19 cellular contexts compared by ENCODE assay signal in genomic region chr5:172805736-172806255, GRCh38. TPM values are rescaled to one million over a fixed set of nuclear protein-coding genes. Genes with fewer than 3 reads are reported as not detected.
A peak's percentile ranks its signal among the peaks of the same experiment; 100 is the strongest.
DNase-seq lines count a peak whose midpoint lies in the region; ATAC-seq, FAIRE-seq and TF ChIP-seq lines count a peak whose summit lies in the region.
"Had no signal": no experiment of that assay in that cellular context is flagged by ENCODE, and none has a peak within 500 bp of the region (broad histone marks: within the 10 kb centered on the region; RNA-seq: fewer than 3 reads in every experiment).

No MANE protein-coding gene starts in this region.

- H3K36me3 Mint-ChIP-seq in activated T-helper 2 cell treated with anti-CD3 and anti-CD28 coated beads, Interferon-gamma antibody, Interleukin-2, Interleukin-4, amounts not matched to agents 10 μg/mL and 5 μg/mL and 100 μg/mL, durations not matched to agents 14 hours and 24 hours and 36 hours (ENCODE audit: low read depth): no peaks in the 10 kb centered on the region
- no peaks in the 10 kb centered on the region for H3K36me3 Mint-ChIP-seq in naive thymus-derived CD8-positive, alpha-beta T cell
- H3K36me3 Mint-ChIP-seq: neural progenitor cell had no signal

- TF ChIP-seq EP300 in HepG2 (IDR thresholded peaks at IDR 0.05; ENCODE audit: low read depth in 2 of 2, low read length in 2 of 2) (no peak), HepG2 (CRISPR knock-in tag; IDR thresholded peaks at IDR 0.05; ENCODE audit: borderline replicate concordance) (no peak)

- BruUV-seq in HepG2 (replicated peaks; lab: Mats Ljungman, UMichigan): no TSS peak

- H3K79me2 ChIP-seq in HepG2 (ENCODE audit: insufficient read depth, low read length): no peaks in the 10 kb centered on the region

- no peak for TF ChIP-seq RAD21 in liver (IDR thresholded peaks at IDR 0.05)
- no peak for TF ChIP-seq RAD21 in HepG2 (CRISPR knock-in tag; IDR thresholded peaks at IDR 0.05)

- CTCF ChIA-PET in HepG2 (lab: Yijun Ruan, JAX; ENCODE audit: low intra/inter-chr PET ratio, low total read pairs): no interaction called here

- H2AFZ ChIP-seq in HepG2 (ENCODE audit: low read length): no peak overlapping the region
- H2AFZ ChIP-seq: neural progenitor cell had no signal

- H3K4me3 Mint-ChIP-seq in activated T-helper 2 cell treated with anti-CD3 and anti-CD28 coated beads, Interferon-gamma antibody, Interleukin-2, Interleukin-4, amounts not matched to agents 10 μg/mL and 5 μg/mL and 100 μg/mL, durations not matched to agents 14 hours and 24 hours and 36 hours (ENCODE audit: low read depth): no peak overlapping the region
- peak overlapping the region in 2 of 10 donors; percentile 28 to 56 for H3K4me3 Mint-ChIP-seq in naive thymus-derived CD8-positive, alpha-beta T cell
- H3K4me3 Mint-ChIP-seq: activated T-cell treated with anti-CD3 and anti-CD28 coated beads, Interleukin-2, amount 50 U/mL, for 72 hours; neural progenitor cell had no signal

- H3K27me3 ChIP-seq in liver (ENCODE audit: control insufficient read depth in 4 of 4, insufficient read depth in 4 of 4, low read length in 3 of 4): no peaks in the 10 kb centered on the region
- no peaks in the 10 kb centered on the region for H3K27me3 ChIP-seq in HepG2 (ENCODE audit: control insufficient read depth in 1 of 2, insufficient read depth in 2 of 2, low read length in 2 of 2)
- H3K27me3 ChIP-seq in WERI-Rb-1 (ENCODE audit: insufficient read depth, low read depth, severe bottlenecking): no peaks in the 10 kb centered on the region
- H3K27me3 ChIP-seq in left lung: no peaks in the 10 kb centered on the region
- H3K27me3 ChIP-seq: gastroesophageal sphincter, MG63, neural progenitor cell had no signal

- H4K20me1 ChIP-seq in HepG2 (ENCODE audit: insufficient read depth, low read length): no peaks in the 10 kb centered on the region

- H3K9ac ChIP-seq in liver (ENCODE audit: low read depth in 1 of 2, low read length in 2 of 2): no peak overlapping the region
- H3K9ac ChIP-seq in HepG2 (ENCODE audit: insufficient read depth, low read depth, low read length): no peak overlapping the region
- H3K9ac ChIP-seq: neural progenitor cell had no signal

- no peak for TF ChIP-seq POLR2A in HepG2 (IDR thresholded peaks at IDR 0.05; ENCODE audit: insufficient read depth in 1 of 2, low read depth in 2 of 2, low read length in 2 of 2)

- POLR2A ChIA-PET in HepG2 (lab: Yijun Ruan, JAX): interaction anchor here (0.8 to 4.6 kb wide), 4 partner anchors 8 to 53 kb away, joined by 3 to 48 read pairs (median 16); partner anchors contain the start of gene DUSP1
- POLR2A ChIA-PET in naive thymus-derived CD8-positive, alpha-beta T cell (lab: Charles Lee): interaction anchor here (1.0 to 1.2 kb wide), 2 partner anchors 28 to 33 kb away, joined by 3 read pairs; no protein-coding TSS in a partner anchor

- H3K36me3 ChIP-seq in liver (ENCODE audit: control insufficient read depth in 4 of 4, insufficient read depth in 3 of 4, low read depth in 1 of 4, low read length in 3 of 4) (no peaks in the 10 kb centered on the region), HepG2 (replicated peaks in 1 of 2; ENCODE audit: control insufficient read depth in 1 of 2, insufficient read depth in 2 of 2, low read length in 2 of 2) (no peaks in the 10 kb centered on the region), WERI-Rb-1 (no peaks in the 10 kb centered on the region), left lung (no peaks in the 10 kb centered on the region)
- H3K36me3 ChIP-seq: gastroesophageal sphincter, MG63, neural progenitor cell had no signal

- H3K9me3 Mint-ChIP-seq in activated T-helper 2 cell treated with anti-CD3 and anti-CD28 coated beads, Interferon-gamma antibody, Interleukin-2, Interleukin-4, amounts not matched to agents 10 μg/mL and 5 μg/mL and 100 μg/mL, durations not matched to agents 14 hours and 24 hours and 36 hours: peaks cover 5% of the 10 kb centered on the region
- H3K9me3 Mint-ChIP-seq in naive thymus-derived CD8-positive, alpha-beta T cell: peaks cover 0 to 1% (median 0%) of the 10 kb centered on the region in 9 donors

- TF ChIP-seq CTCF in liver (IDR thresholded peaks at IDR 0.05; ENCODE audit: low read depth, low read length, missing input control) (no peak), HepG2 (CRISPR knock-in tag; IDR thresholded peaks at IDR 0.05) (no peak), WERI-Rb-1 (IDR thresholded peaks at IDR 0.05; ENCODE audit: low read depth, low read length) (no peak), left lung (IDR thresholded peaks at IDR 0.05) (no peak)

- in situ Hi-C loops in HepG2 (cut with HindIII; ENCODE audit: extremely low pct_ligation_motif_present, low pct_unique_long_range_greater_than_20kb): no loop called here

- no peak overlapping the region for H3K4me2 ChIP-seq in HepG2 (ENCODE audit: low read depth, low read length)
- H3K4me2 ChIP-seq: neural progenitor cell had no signal

- peaks cover 14% of the 10 kb centered on the region for H3K4me1 Mint-ChIP-seq in activated T-helper 2 cell treated with anti-CD3 and anti-CD28 coated beads, Interferon-gamma antibody, Interleukin-2, Interleukin-4, amounts not matched to agents 10 μg/mL and 5 μg/mL and 100 μg/mL, durations not matched to agents 14 hours and 24 hours and 36 hours (ENCODE audit: low read depth)
- H3K4me1 Mint-ChIP-seq in naive thymus-derived CD8-positive, alpha-beta T cell: peaks cover 10 to 21% (median 16%) of the 10 kb centered on the region in 4 donors

- no peak for ATAC-seq in HepG2
- no peak for ATAC-seq in naive thymus-derived CD8-positive, alpha-beta T cell
- no peak for ATAC-seq in HG02970 (IDR thresholded peaks at IDR 0.05; ENCODE audit: low FRiP score, unreplicated experiment)
- no peak for ATAC-seq in left lung
- ATAC-seq: activated T-cell treated with anti-CD3 and anti-CD28 coated beads, Interleukin-2, amount 50 U/mL, for 72 hours; gastroesophageal sphincter had no signal

- H3K9me3 ChIP-seq in liver (ENCODE audit: control insufficient read depth in 4 of 4, low read length in 3 of 4) (peaks cover 0 to 2% (median 0%) of the 10 kb centered on the region in 4 donors), HepG2 (ENCODE audit: low read length) (peaks cover 9% of the 10 kb centered on the region; the same call in 1 of the 2 replicates), WERI-Rb-1 (ENCODE audit: severe bottlenecking) (no peaks in the 10 kb centered on the region), left lung (peaks cover 0 to 7% of the 10 kb centered on the region in 2 donors)

- no peaks in the 10 kb centered on the region for H3K27me3 Mint-ChIP-seq in activated T-helper 2 cell treated with anti-CD3 and anti-CD28 coated beads, Interferon-gamma antibody, Interleukin-2, Interleukin-4, amounts not matched to agents 10 μg/mL and 5 μg/mL and 100 μg/mL, durations not matched to agents 14 hours and 24 hours and 36 hours (ENCODE audit: low read depth)
- H3K27me3 Mint-ChIP-seq in naive thymus-derived CD8-positive, alpha-beta T cell: no peaks in the 10 kb centered on the region

- WGBS in liver: 87% methylated on average over 9 of the region's 9 CpGs
- 80% methylated on average over 9 of the region's 9 CpGs for WGBS in HepG2 (ENCODE audit: low lambda C conversion rate)

- H3K27ac Mint-ChIP-seq in activated T-helper 2 cell treated with anti-CD3 and anti-CD28 coated beads, Interferon-gamma antibody, Interleukin-2, Interleukin-4, amounts not matched to agents 10 μg/mL and 5 μg/mL and 100 μg/mL, durations not matched to agents 14 hours and 24 hours and 36 hours: peak overlapping the region; percentile 88
- H3K27ac Mint-ChIP-seq in naive thymus-derived CD8-positive, alpha-beta T cell: peak overlapping the region; percentile 66 to 91 (median 86)
- H3K27ac Mint-ChIP-seq: activated T-cell treated with anti-CD3 and anti-CD28 coated beads, Interleukin-2, amount 50 U/mL, for 72 hours had no signal

- peaks cover 0 to 7% (median 1%) of the 10 kb centered on the region in 4 donors for H3K4me1 ChIP-seq in liver (ENCODE audit: control insufficient read depth in 4 of 4, insufficient read depth in 4 of 4, low read length in 3 of 4)
- peaks cover 56% of the 10 kb centered on the region for H3K4me1 ChIP-seq in HepG2 (ENCODE audit: insufficient read depth, low read length)
- H3K4me1 ChIP-seq in left lung: peaks cover 12 to 50% of the 10 kb centered on the region in 2 donors
- H3K4me1 ChIP-seq: neural progenitor cell had no signal

- intact Hi-C loops in HepG2 (cut with micrococcal nuclease; ENCODE audit: unreplicated experiment) (no loop called here), left lung (cut with DNase I) (no loop called here)
- intact Hi-C loops in activated T-helper 2 cell treated with anti-CD3 and anti-CD28 coated beads, Interferon-gamma antibody, Interleukin-2, Interleukin-4, amounts not matched to agents 10 μg/mL and 5 μg/mL and 100 μg/mL, durations not matched to agents 14 hours and 24 hours and 36 hours (cut with micrococcal nuclease): no loop called here

- H3K27ac ChIP-seq in liver (ENCODE audit: low read depth in 1 of 2, low read length in 2 of 2) (peak overlapping the region; percentile 16 to 35), HepG2 (ENCODE audit: extremely low read length, insufficient read depth, low read length) (no peak overlapping the region), WERI-Rb-1 (no peak overlapping the region), left lung (peak overlapping the region in 1 of 2 donors; percentile 94)
- H3K27ac ChIP-seq: neural progenitor cell had no signal

- no peak for FAIRE-seq in HepG2 (lab: Jason Lieb, UNC)
- FAIRE-seq: colon, GM19239 had no signal

- DNase-seq in HepG2 (ENCODE audit: low spot score) (no peak), SKM-1 treated with dmso at 0.1 percent for 144 hours (lab: John Stamatoyannopoulos, UW; ENCODE audit: unreplicated experiment) (no peak), WERI-Rb-1 (no peak), left lung (no peak)
- DNase-seq in activated T-helper 2 cell treated with anti-CD3 and anti-CD28 coated beads, Interferon-gamma antibody, Interleukin-2, Interleukin-4, amounts not matched to agents 10 μg/mL and 5 μg/mL and 100 μg/mL, durations not matched to agents 14 hours and 24 hours and 36 hours (ENCODE audit: low spot score): no peak
- no peak for DNase-seq in naive thymus-derived CD8-positive, alpha-beta T cell
- DNase-seq: activated CD4-positive, alpha-beta T cell treated with anti-CD3 and anti-CD28 coated beads, Interleukin-2, amount 50 U/mL, for 48 hours; activated T-cell treated with anti-CD3 and anti-CD28 coated beads, Interleukin-2, amount 50 U/mL, for 72 hours; DND-41; MG63; NCI-H187; NCI-H446 treated with DMSO at 0.1 percent for 48 hours had no signal

- H3K4me3 ChIP-seq in liver (ENCODE audit: low read depth in 1 of 3, low read length in 3 of 3) (no peak overlapping the region), HepG2 (replicated peaks in 1 of 3; ENCODE audit: insufficient read depth in 1 of 3, low read depth in 2 of 3, low read length in 3 of 3) (no peak overlapping the region), WERI-Rb-1 (ENCODE audit: low read depth, low read length) (no peak overlapping the region), left lung (no peak overlapping the region)
- H3K4me3 ChIP-seq: gastroesophageal sphincter, lung, MG63, neural progenitor cell had no signal

RNA-seq across cellular contexts. Expression of gene ERGIC1, which starts 28.3 kb away (rescaled TPM):
- total RNA-seq in liver: 100 to 1,000 TPM in 1 of 2 donors, 10 to 100 TPM in 1; 45.4 to 149 TPM
- polyA plus RNA-seq in liver: 100 to 1,000 TPM in 1 of 2 donors, 10 to 100 TPM in 1; 53.1 to 155 TPM
- 56.6 and 78.5 TPM in 2 replicates for total RNA-seq in HepG2 (2016; rRNA removed; fragmentation: Illumina TruSeq; extraction: Trizol)
- 56.7 and 59.9 TPM in 2 replicates for total RNA-seq in HepG2 (2016; cell fraction: cytosol; rRNA removed; fragmentation: Illumina TruSeq; extraction: Trizol; ENCODE audit: low read depth)
- 51.2 and 75.8 TPM in 2 replicates for total RNA-seq in HepG2 (2016; cell fraction: insoluble cytoplasmic fraction; rRNA removed; fragmentation: Illumina TruSeq; extraction: Trizol)
- total RNA-seq in HepG2 (2016; cell fraction: membrane; rRNA removed; fragmentation: Illumina TruSeq; extraction: Trizol): 144 and 156 TPM in 2 replicates
- total RNA-seq in HepG2 (2016; cell fraction: nucleus; rRNA removed; fragmentation: Illumina TruSeq; extraction: Trizol): 57.0 and 67.0 TPM in 2 replicates
- polyA plus RNA-seq in HepG2 (2011; rRNA removed): 184 and 205 TPM in 2 replicates
- 216 and 224 TPM in 2 replicates for polyA plus RNA-seq in HepG2 (2011; cell fraction: cytosol; rRNA removed)
- polyA plus RNA-seq in HepG2 (2011; cell fraction: nucleus; rRNA removed): 121 and 137 TPM in 2 replicates
- 145 and 175 TPM in 2 replicates for polyA plus RNA-seq in HepG2 (2012)
- polyA plus RNA-seq in HepG2 (2016; cell fraction: cytosol; fragmentation: Illumina TruSeq; extraction: Trizol; ENCODE audit: low read depth): 87.6 and 105 TPM in 2 replicates
- polyA plus RNA-seq in HepG2 (2016; cell fraction: insoluble cytoplasmic fraction; fragmentation: Illumina TruSeq; extraction: Trizol; ENCODE audit: low read depth): 71.8 and 81.7 TPM in 2 replicates
- 183 and 185 TPM in 2 replicates for polyA plus RNA-seq in HepG2 (2016; cell fraction: membrane; fragmentation: Illumina TruSeq; extraction: Trizol; ENCODE audit: low read depth)
- polyA plus RNA-seq in HepG2 (2016; cell fraction: nucleus; fragmentation: Illumina TruSeq; extraction: Trizol; ENCODE audit: insufficient read depth, low read depth): 94.6 and 95.4 TPM in 2 replicates
- polyA minus RNA-seq in HepG2 (2011; rRNA and poly(A)+ RNA removed; ENCODE audit: low replicate concordance): 179 and 302 TPM in 2 replicates
- 60.3 and 74.0 TPM in 2 replicates for polyA minus RNA-seq in HepG2 (2011; cell fraction: cytosol; rRNA and poly(A)+ RNA removed)
- polyA minus RNA-seq in HepG2 (2011; cell fraction: nucleus; rRNA and poly(A)+ RNA removed): 85.1 and 89.6 TPM in 2 replicates
- total RNA-seq in activated T-helper 2 cell treated with anti-CD3 and anti-CD28 coated beads, Interferon-gamma antibody, Interleukin-2, Interleukin-4, amounts not matched to agents 10 μg/mL and 5 μg/mL and 100 μg/mL, durations not matched to agents 14 hours and 24 hours and 36 hours: 53.1 and 54.8 TPM in 2 replicates
- total RNA-seq in naive thymus-derived CD8-positive, alpha-beta T cell: 10 to 100 TPM; 68.0 to 74.4 TPM
- 10 to 100 TPM; 18.4 to 23.8 (median 21.5) TPM for polyA plus RNA-seq in naive thymus-derived CD8-positive, alpha-beta T cell
- 100 to 1,000 TPM; 165 to 229 TPM for total RNA-seq in left lung

RNA-seq across cellular contexts. Expression of gene DUSP1, which starts 34.8 kb away (rescaled TPM):
- total RNA-seq in liver: 10 to 100 TPM; 53.2 to 95.0 TPM
- polyA plus RNA-seq in liver: 100 to 1,000 TPM; 124 to 237 TPM
- total RNA-seq in HepG2 (2016; rRNA removed; fragmentation: Illumina TruSeq; extraction: Trizol): 18.0 and 27.1 TPM in 2 replicates
- total RNA-seq in HepG2 (2016; cell fraction: cytosol; rRNA removed; fragmentation: Illumina TruSeq; extraction: Trizol; ENCODE audit: low read depth): 7.1 and 7.8 TPM in 2 replicates
- total RNA-seq in HepG2 (2016; cell fraction: insoluble cytoplasmic fraction; rRNA removed; fragmentation: Illumina TruSeq; extraction: Trizol): 15.8 and 29.9 TPM in 2 replicates
- total RNA-seq in HepG2 (2016; cell fraction: membrane; rRNA removed; fragmentation: Illumina TruSeq; extraction: Trizol): 14.2 and 16.6 TPM in 2 replicates
- 53.7 and 56.5 TPM in 2 replicates for total RNA-seq in HepG2 (2016; cell fraction: nucleus; rRNA removed; fragmentation: Illumina TruSeq; extraction: Trizol)
- polyA plus RNA-seq in HepG2 (2011; rRNA removed): 55.5 and 79.2 TPM in 2 replicates
- 59.1 and 69.7 TPM in 2 replicates for polyA plus RNA-seq in HepG2 (2011; cell fraction: cytosol; rRNA removed)
- polyA plus RNA-seq in HepG2 (2011; cell fraction: nucleus; rRNA removed): 85.1 and 113 TPM in 2 replicates
- polyA plus RNA-seq in HepG2 (2012): 48.1 and 56.6 TPM in 2 replicates
- polyA plus RNA-seq in HepG2 (2016; cell fraction: cytosol; fragmentation: Illumina TruSeq; extraction: Trizol; ENCODE audit: low read depth): 4.7 and 6.0 TPM in 2 replicates
- polyA plus RNA-seq in HepG2 (2016; cell fraction: insoluble cytoplasmic fraction; fragmentation: Illumina TruSeq; extraction: Trizol; ENCODE audit: low read depth): 17.2 and 23.0 TPM in 2 replicates
- polyA plus RNA-seq in HepG2 (2016; cell fraction: membrane; fragmentation: Illumina TruSeq; extraction: Trizol; ENCODE audit: low read depth): 9.3 and 9.4 TPM in 2 replicates
- polyA plus RNA-seq in HepG2 (2016; cell fraction: nucleus; fragmentation: Illumina TruSeq; extraction: Trizol; ENCODE audit: insufficient read depth, low read depth): 63.2 and 85.8 TPM in 2 replicates
- polyA minus RNA-seq in HepG2 (2011; rRNA and poly(A)+ RNA removed; ENCODE audit: low replicate concordance): 142 and 198 TPM in 2 replicates
- polyA minus RNA-seq in HepG2 (2011; cell fraction: cytosol; rRNA and poly(A)+ RNA removed): 72.5 and 80.5 TPM in 2 replicates
- polyA minus RNA-seq in HepG2 (2011; cell fraction: nucleus; rRNA and poly(A)+ RNA removed): 95.3 and 131 TPM in 2 replicates
- total RNA-seq in activated T-helper 2 cell treated with anti-CD3 and anti-CD28 coated beads, Interferon-gamma antibody, Interleukin-2, Interleukin-4, amounts not matched to agents 10 μg/mL and 5 μg/mL and 100 μg/mL, durations not matched to agents 14 hours and 24 hours and 36 hours: 8.9 and 9.7 TPM in 2 replicates
- total RNA-seq in naive thymus-derived CD8-positive, alpha-beta T cell: 10 to 100 TPM; 23.5 to 24.1 TPM
- 100 to 1,000 TPM; 102 to 660 (median 258) TPM for polyA plus RNA-seq in naive thymus-derived CD8-positive, alpha-beta T cell
- 100 to 1,000 TPM; 203 to 239 TPM for total RNA-seq in left lung

Comparison
In these comparisons a context has a peak if more than half of its experiments do, and no peak if none do; other contexts are left out.
1. H3K27ac ChIP-seq: peak in liver (2 of 2); none in HepG2 (single experiment) and WERI-Rb-1 (single experiment).